ENCODE assay signal across 21 cellular contexts in genomic region chr18:29780814-29781213, GRCh38.
DNase-seq lines count a peak whose midpoint lies in the region; ATAC-seq and TF ChIP-seq lines count a peak whose summit lies in the region.
"Had no signal": no experiment of that assay in that cellular context is flagged by ENCODE, and none has a peak within 500 bp of the region (broad histone marks: within the 10 kb centered on the region; RNA-seq: fewer than 3 reads in every experiment).

No MANE protein-coding gene starts in this region.

- no peak overlapping the region for H3K27ac Mint-ChIP-seq in CD4-positive, alpha-beta T cell
- H3K27ac Mint-ChIP-seq: CD14-positive monocyte had no signal

- no peak overlapping the region for H3K9ac ChIP-seq in NT2/D1 (ENCODE audit: insufficient read length, low read depth)

- no peak for TF ChIP-seq POLR2A in GM18505 (IDR thresholded peaks at IDR 0.05; ENCODE audit: borderline replicate concordance, extremely low read depth, insufficient read depth, insufficient read length)

- no peak overlapping the region for H3K27ac ChIP-seq in CD4-positive, alpha-beta T cell (ENCODE audit: low read depth, low read length)

- H3K36me3 Mint-ChIP-seq in CD4-positive, alpha-beta T cell (ENCODE audit: low read depth), result no peaks in the 10 kb centered on the region
- H3K36me3 Mint-ChIP-seq: CD14-positive monocyte had no signal

- no peaks in the 10 kb centered on the region for H3K27me3 Mint-ChIP-seq in CD4-positive, alpha-beta T cell

- H3K36me3 ChIP-seq in NT2/D1 (ENCODE audit: insufficient read depth, insufficient read length, low read length), result no peaks in the 10 kb centered on the region
- H3K36me3 ChIP-seq: BE2C had no signal

- CTCF ChIA-PET in CD4-positive, alpha-beta T cell (lab: Charles Lee), result no interaction called here

- H3K4me1 ChIP-seq in NT2/D1 (ENCODE audit: insufficient read depth, insufficient read length), result no peaks in the 10 kb centered on the region
- H3K4me1 ChIP-seq: BE2C had no signal

- no peak for TF ChIP-seq CTCF in choroid plexus epithelial cell (conservative IDR thresholded peaks at IDR 0.05; ENCODE audit: low read depth, low read length)
- no peak for TF ChIP-seq CTCF in CD4-positive, alpha-beta T cell (IDR thresholded peaks at IDR 0.05)

- H3K27me3 ChIP-seq in NT2/D1 (ENCODE audit: insufficient read depth, insufficient read length), result no peaks in the 10 kb centered on the region
- H3K27me3 ChIP-seq in CD4-positive, alpha-beta T cell (ENCODE audit: control insufficient read depth, insufficient read depth, low read length), result no peaks in the 10 kb centered on the region
- H3K27me3 ChIP-seq: BE2C had no signal

- H3K4me3 ChIP-seq in NT2/D1 (ENCODE audit: insufficient read length, low read depth) (no peak overlapping the region), choroid plexus epithelial cell (ENCODE audit: low read depth, low read length) (no peak overlapping the region)

- H3K9me3 Mint-ChIP-seq in CD4-positive, alpha-beta T cell, result peaks cover 9% of the 10 kb centered on the region

- POLR2A ChIA-PET in CD4-positive, alpha-beta T cell (lab: Charles Lee), result no interaction called here

- no peak for ATAC-seq in GM18505 (IDR thresholded peaks at IDR 0.05; ENCODE audit: unreplicated experiment)
- no peak for ATAC-seq in CD4-positive, alpha-beta T cell (ENCODE audit: poor library complexity)
- ATAC-seq: Panc1 had no signal

- peak; percentile 0 for DNase-seq in NT2/D1 (ENCODE audit: low read depth, low spot score)
- peak; percentile 4 for DNase-seq in choroid plexus epithelial cell (ENCODE audit: low read depth)
- DNase-seq in iPS-NIHi11 (ENCODE audit: low spot score), result peak; percentile 12
- no peak for DNase-seq in CD4-positive, alpha-beta T cell
- no peak for DNase-seq in T-helper 9 cell
- no peak for DNase-seq in NCI-H774 (lab: John Stamatoyannopoulos, UW)
- DNase-seq: BE2C, DMS153, DND-41, HCEC 1CT, NCI-H1092 treated with DMSO at 0.1 percent for 48 hours, NCI-H1436, NCI-H187, NCI-H2107, NCI-H446, NCI-H524 treated with DMSO at 0.1 percent for 48 hours, SHP77 treated with DMSO at 0.1 percent for 48 hours, T-helper 1 cell had no signal

- intact Hi-C loops in CD4-positive, alpha-beta T cell (cut with DNase I, micrococcal nuclease), result no loop called here

- H3K9me3 ChIP-seq in NT2/D1 (ENCODE audit: insufficient read depth, low read length), result no peaks in the 10 kb centered on the region
- no peaks in the 10 kb centered on the region for H3K9me3 ChIP-seq in CD4-positive, alpha-beta T cell (ENCODE audit: control insufficient read depth, low read length)
- H3K9me3 ChIP-seq: BE2C had no signal

- H3K4me1 Mint-ChIP-seq in CD4-positive, alpha-beta T cell (ENCODE audit: low read depth), result no peaks in the 10 kb centered on the region
- H3K4me1 Mint-ChIP-seq: CD14-positive monocyte had no signal

- no peak overlapping the region for H3K4me3 Mint-ChIP-seq in CD4-positive, alpha-beta T cell
- H3K4me3 Mint-ChIP-seq: CD14-positive monocyte had no signal

Comparison
In these comparisons a context has a peak if more than half of its experiments do, and no peak if none do; other contexts are left out.
1. DNase-seq: peak in NT2/D1 (single experiment), choroid plexus epithelial cell (single experiment) and iPS-NIHi11 (single experiment); none in CD4-positive, alpha-beta T cell (0 of 10), T-helper 9 cell (single experiment) and NCI-H774 (single experiment).